In genomic region chr1:15616704-15617172, GRCh38 we compare ENCODE assay signal across 8 cellular contexts. TPM values are rescaled to one million over a fixed set of nuclear protein-coding genes. Genes with fewer than 3 reads are reported as not detected.
DNase-seq lines count a peak whose midpoint lies in the region; ATAC-seq, FAIRE-seq and TF ChIP-seq lines count a peak whose summit lies in the region.

No MANE protein-coding gene starts in this region.

- peak overlapping the region; percentile 47 for H3K4me3 ChIP-seq in HL-60 (replicated peaks; ENCODE audit: insufficient read depth, low read length)

- DNase-seq in activated naive CD4-positive, alpha-beta T cell treated with anti-CD3 and anti-CD28 coated beads for 36 hours: no peak
- no peak for DNase-seq in activated naive CD4-positive, alpha-beta T cell treated with anti-CD3 and anti-CD28 coated beads, Interleukin-2, amount 50 U/mL, for 16 hours
- DNase-seq in HL-60 (ENCODE audit: low read depth in 1 of 2, low spot score in 1 of 2): no peak
- DNase-seq in amniotic epithelial cell (ENCODE audit: low read depth): peak; percentile 43
- DNase-seq in immature natural killer cell: no peak
- peak; percentile 25 for DNase-seq in stimulated activated naive CD8-positive, alpha-beta T cell treated with anti-CD3 and anti-CD28 coated beads, Interleukin-15, Interleukin-2, amounts not matched to agents 100 U/mL and 50 U/mL, for 24 hours
- no peak for DNase-seq in GM12892 (ENCODE audit: insufficient read length)
- no peak for DNase-seq in AML-193 (lab: John Stamatoyannopoulos, UW)

- peak overlapping the region; percentile 38; the same call in 1 of the 2 replicates for H3K27ac ChIP-seq in HL-60 (replicated peaks)

- no peak for TF ChIP-seq CTCF in HL-60 (IDR thresholded peaks at IDR 0.05; ENCODE audit: insufficient read depth, low read length)

- peak overlapping the region; percentile 90 for H3K4me3 Mint-ChIP-seq in activated naive CD4-positive, alpha-beta T cell treated with anti-CD3 and anti-CD28 coated beads for 36 hours
- H3K4me3 Mint-ChIP-seq in immature natural killer cell: peak overlapping the region; percentile 87 to 94 (median 91)

- H3K27ac Mint-ChIP-seq in activated naive CD4-positive, alpha-beta T cell treated with anti-CD3 and anti-CD28 coated beads for 36 hours: peak overlapping the region; percentile 93
- peak overlapping the region; percentile 88 to 95 (median 92) for H3K27ac Mint-ChIP-seq in immature natural killer cell

- TF ChIP-seq POLR2A in GM12892 (IDR thresholded peaks at IDR 0.05; ENCODE audit: low read depth, low read length): no peak

- no peaks in the 10 kb centered on the region for H3K9me3 Mint-ChIP-seq in activated naive CD4-positive, alpha-beta T cell treated with anti-CD3 and anti-CD28 coated beads for 36 hours
- peaks cover 0 to 1% (median 0%) of the 10 kb centered on the region in 6 donors for H3K9me3 Mint-ChIP-seq in immature natural killer cell

- ATAC-seq in stimulated activated naive CD8-positive, alpha-beta T cell treated with anti-CD3 and anti-CD28 coated beads, Interleukin-15, Interleukin-2, amounts not matched to agents 100 U/mL and 50 U/mL, for 24 hours: peak; percentile 20

- FAIRE-seq in GM12892 (lab: Jason Lieb, UNC): no peak

- intact Hi-C loops in activated naive CD4-positive, alpha-beta T cell treated with anti-CD3 and anti-CD28 coated beads for 36 hours (cut with micrococcal nuclease): loop anchor here (1.0 to 10.0 kb wide), 10 partner anchors 13 to 752 kb away; partner anchors contain the start of genes DNAJC16 and PLEKHM2

- H3K4me1 Mint-ChIP-seq in activated naive CD4-positive, alpha-beta T cell treated with anti-CD3 and anti-CD28 coated beads for 36 hours (ENCODE audit: low read depth): peaks cover 38% of the 10 kb centered on the region
- H3K4me1 Mint-ChIP-seq in immature natural killer cell: peaks cover 37 to 45% of the 10 kb centered on the region in 2 donors

- H3K27me3 ChIP-seq in HL-60 (ENCODE audit: insufficient read depth, poor library complexity, severe bottlenecking): no peaks in the 10 kb centered on the region

- CTCF ChIA-PET in activated naive CD4-positive, alpha-beta T cell treated with anti-CD3 and anti-CD28 coated beads for 36 hours (lab: Charles Lee): no interaction called here

- no peaks in the 10 kb centered on the region for H3K27me3 Mint-ChIP-seq in activated naive CD4-positive, alpha-beta T cell treated with anti-CD3 and anti-CD28 coated beads for 36 hours (ENCODE audit: low read depth)
- peaks cover 0 to 9% (median 2%) of the 10 kb centered on the region in 3 donors for H3K27me3 Mint-ChIP-seq in immature natural killer cell (ENCODE audit: low read depth in 3 of 3)

- H3K36me3 Mint-ChIP-seq in activated naive CD4-positive, alpha-beta T cell treated with anti-CD3 and anti-CD28 coated beads for 36 hours (ENCODE audit: low read depth): peaks cover 4% of the 10 kb centered on the region
- peaks cover 0 to 4% (median 0%) of the 10 kb centered on the region in 3 donors for H3K36me3 Mint-ChIP-seq in immature natural killer cell

RNA-seq across cellular contexts. Expression of gene DDI2, which starts 0.5 kb away (rescaled TPM):
- 10 to 100 TPM; 19.6 to 20.7 TPM for total RNA-seq in activated naive CD4-positive, alpha-beta T cell treated with anti-CD3 and anti-CD28 coated beads for 36 hours
- polyA plus RNA-seq in immature natural killer cell: 1 to 10 TPM; 1.9 to 5.2 (median 3.3) TPM
- 11.0 TPM for polyA plus RNA-seq in GM12892 (2012; ENCODE audit: missing spikeins)

RNA-seq across cellular contexts. Expression of gene AGMAT, which starts 31.9 kb away (rescaled TPM):
- 10 to 100 TPM; 15.9 to 16.2 TPM for total RNA-seq in activated naive CD4-positive, alpha-beta T cell treated with anti-CD3 and anti-CD28 coated beads for 36 hours
- under 1 TPM in 2 of 3 donors, not detected in 1; 0.39 to 0.64 TPM for polyA plus RNA-seq in immature natural killer cell
- polyA plus RNA-seq in GM12892 (2012; ENCODE audit: missing spikeins): 3.3 TPM

Comparison
In these comparisons a context has a peak if more than half of its experiments do, and no peak if none do; other contexts are left out.
1. DNase-seq: peak in amniotic epithelial cell (single experiment) and stimulated activated naive CD8-positive, alpha-beta T cell treated with anti-CD3 and anti-CD28 coated beads, Interleukin-15, Interleukin-2, amounts not matched to agents 100 U/mL and 50 U/mL, for 24 hours (single experiment); none in activated naive CD4-positive, alpha-beta T cell treated with anti-CD3 and anti-CD28 coated beads for 36 hours (single experiment), activated naive CD4-positive, alpha-beta T cell treated with anti-CD3 and anti-CD28 coated beads, Interleukin-2, amount 50 U/mL, for 16 hours (single experiment), HL-60 (0 of 2), immature natural killer cell (0 of 3), GM12892 (single experiment) and AML-193 (0 of 2).